ENCODE assay signal across 1 cellular context in genomic region chr11:68330700-68331337, GRCh38.
TF ChIP-seq lines count a peak whose summit lies in the region.

No MANE protein-coding gene starts in this region.

TF ChIP-seq in H1, 55 proteins besides CTCF, POLR2A, EP300 and RAD21 (continued from another document):
- TF ChIP-seq POU5F1 (IDR thresholded peaks at IDR 0.05; ENCODE audit: low read depth, low read length), result no peak
